1 cellular context compared by ENCODE assay signal in the genomic region with DNA sequence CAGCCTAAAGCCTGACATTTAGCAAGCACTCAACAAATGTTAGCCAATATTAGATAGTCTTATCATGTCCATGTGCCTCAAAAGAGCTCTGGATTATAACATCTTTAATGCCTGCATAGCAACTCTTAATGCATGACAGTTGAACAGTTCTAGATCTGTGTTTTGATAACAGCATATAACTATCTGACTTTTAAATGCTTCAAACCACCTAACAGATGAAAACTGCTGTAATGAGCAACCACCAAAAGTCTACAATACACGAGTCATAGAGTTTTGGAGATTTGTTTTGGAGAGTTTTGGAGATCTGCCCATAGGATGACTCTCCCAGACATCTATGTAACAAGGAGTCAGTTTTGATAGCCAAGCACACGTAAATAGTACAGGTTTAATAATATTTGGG.
TF ChIP-seq lines count a peak whose summit lies in the region.

No MANE protein-coding gene starts in this region.

TF ChIP-seq in IMR-90, 13 proteins besides CTCF, POLR2A, EP300 and RAD21:
- TF ChIP-seq RFX5 (IDR thresholded peaks at IDR 0.05; ENCODE audit: low read depth, low read length) (no peak), RCOR1 (IDR thresholded peaks at IDR 0.05; ENCODE audit: insufficient replicate concordance, low read length) (no peak), BHLHE40 (IDR thresholded peaks at IDR 0.05; ENCODE audit: low read depth, low read length) (no peak), SMC3 (IDR thresholded peaks at IDR 0.05; ENCODE audit: low read depth, low read length) (no peak), MAFK (IDR thresholded peaks at IDR 0.05; ENCODE audit: low read depth, low read length) (no peak), NFE2L2 (IDR thresholded peaks at IDR 0.05; ENCODE audit: low read depth, low read length) (no peak), CHD1 (IDR thresholded peaks at IDR 0.05; ENCODE audit: low read depth, low read length) (no peak), MAZ (IDR thresholded peaks at IDR 0.05; ENCODE audit: borderline replicate concordance, low read depth, low read length) (no peak), MXI1 (IDR thresholded peaks at IDR 0.05; ENCODE audit: borderline replicate concordance, low read depth, low read length) (no peak), ELK1 (IDR thresholded peaks at IDR 0.05; ENCODE audit: borderline replicate concordance, low read depth, low read length) (no peak), CEBPB (IDR thresholded peaks at IDR 0.05; ENCODE audit: low read depth, low read length) (no peak), FOS (IDR thresholded peaks at IDR 0.05; ENCODE audit: low read depth, low read length) (no peak)
- TF ChIP-seq, protein P1, sequence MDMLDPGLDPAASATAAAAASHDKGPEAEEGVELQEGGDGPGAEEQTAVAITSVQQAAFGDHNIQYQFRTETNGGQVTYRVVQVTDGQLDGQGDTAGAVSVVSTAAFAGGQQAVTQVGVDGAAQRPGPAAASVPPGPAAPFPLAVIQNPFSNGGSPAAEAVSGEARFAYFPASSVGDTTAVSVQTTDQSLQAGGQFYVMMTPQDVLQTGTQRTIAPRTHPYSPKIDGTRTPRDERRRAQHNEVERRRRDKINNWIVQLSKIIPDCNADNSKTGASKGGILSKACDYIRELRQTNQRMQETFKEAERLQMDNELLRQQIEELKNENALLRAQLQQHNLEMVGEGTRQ (IDR thresholded peaks at IDR 0.05; ENCODE audit: low read depth, low read length) = no peak
TF ChIP-seq in IMR-90: peak in this region for 0.
